ENCODE assay signal across 8 cellular contexts in the genomic region with DNA sequence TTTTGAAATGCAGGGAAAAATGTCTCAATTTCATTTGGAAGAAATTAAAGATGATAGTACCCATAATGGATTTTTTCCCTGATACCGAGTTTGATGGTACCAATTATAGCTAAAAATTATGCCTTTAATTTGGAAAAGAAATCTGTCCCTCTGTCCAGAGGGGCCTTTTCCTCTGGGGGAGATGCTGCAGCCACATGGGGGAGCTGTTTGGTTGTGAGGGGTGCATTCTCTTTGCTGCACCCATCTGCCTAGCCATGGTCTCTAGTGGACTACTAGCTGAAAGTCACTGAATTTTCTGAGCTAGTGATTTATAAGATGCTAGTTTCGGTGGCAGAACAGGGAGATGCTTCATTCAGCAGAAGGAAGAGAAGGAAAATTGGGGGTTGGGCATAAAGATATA. TPM values are rescaled to one million over a fixed set of nuclear protein-coding genes. Genes with fewer than 3 reads are reported as not detected.
DNase-seq lines count a peak whose midpoint lies in the region; ATAC-seq and TF ChIP-seq lines count a peak whose summit lies in the region.

No MANE protein-coding gene starts in this region.

- no peak overlapping the region for H3K9ac ChIP-seq in MM.1S (ENCODE audit: low read length)

- peaks cover 32% of the 10 kb centered on the region for H3K79me2 ChIP-seq in MM.1S (ENCODE audit: low read length)

- H3K4me3 ChIP-seq in MM.1S (ENCODE audit: low read length) (no peak overlapping the region), body of pancreas (no peak overlapping the region)
- no peak overlapping the region for H3K4me3 ChIP-seq in naive thymus-derived CD4-positive, alpha-beta T cell (ENCODE audit: low read length)

- H2AFZ ChIP-seq in MM.1S (ENCODE audit: low read length) = no peak overlapping the region

- H3K27me3 Mint-ChIP-seq in naive thymus-derived CD4-positive, alpha-beta T cell = no peaks in the 10 kb centered on the region

- H3K9me3 ChIP-seq in MM.1S (replicated peaks; ENCODE audit: insufficient read depth, low read length) = no peaks in the 10 kb centered on the region
- no peaks in the 10 kb centered on the region for H3K9me3 ChIP-seq in body of pancreas
- no peaks in the 10 kb centered on the region for H3K9me3 ChIP-seq in naive thymus-derived CD4-positive, alpha-beta T cell (ENCODE audit: control insufficient read depth in 2 of 3, low read length in 3 of 3)

- H3K9me3 Mint-ChIP-seq in naive thymus-derived CD4-positive, alpha-beta T cell = no peaks in the 10 kb centered on the region

- peaks cover 26% of the 10 kb centered on the region for H3K4me1 ChIP-seq in MM.1S (ENCODE audit: low read length)
- peaks cover 44% of the 10 kb centered on the region for H3K4me1 ChIP-seq in body of pancreas
- no peaks in the 10 kb centered on the region for H3K4me1 ChIP-seq in naive thymus-derived CD4-positive, alpha-beta T cell (ENCODE audit: control insufficient read depth in 2 of 2, insufficient read depth in 2 of 2, low read length in 2 of 2)

- H4K20me1 ChIP-seq in MM.1S (ENCODE audit: insufficient read depth, low read length) = no peaks in the 10 kb centered on the region

- peaks cover 23% of the 10 kb centered on the region for H3F3A ChIP-seq in MM.1S (ENCODE audit: insufficient read depth, low read length)

- H3K27me3 ChIP-seq in MM.1S (replicated peaks; ENCODE audit: insufficient read depth, low read length) = no peaks in the 10 kb centered on the region
- no peaks in the 10 kb centered on the region for H3K27me3 ChIP-seq in body of pancreas
- H3K27me3 ChIP-seq in naive thymus-derived CD4-positive, alpha-beta T cell (ENCODE audit: control insufficient read depth in 2 of 2, insufficient read depth in 2 of 2, low read length in 2 of 2) = no peaks in the 10 kb centered on the region

- no peak overlapping the region for H3K4me3 Mint-ChIP-seq in naive thymus-derived CD4-positive, alpha-beta T cell

- no peaks in the 10 kb centered on the region for H3K9me2 ChIP-seq in MM.1S (replicated peaks; ENCODE audit: insufficient read depth, low read length)

- H3K36me3 Mint-ChIP-seq in naive thymus-derived CD4-positive, alpha-beta T cell = peaks cover 7 to 30% (median 22%) of the 10 kb centered on the region in 5 donors

- TF ChIP-seq POLR2A in body of pancreas (IDR thresholded peaks at IDR 0.05) = no peak

- POLR2A ChIA-PET in naive thymus-derived CD4-positive, alpha-beta T cell (lab: Charles Lee) = interaction anchor here (0.6 to 2.1 kb wide), 3 partner anchors 10 to 818 kb away, joined by 3 to 10 read pairs (median 4); a partner anchor contains a TSS
- POLR2A ChIA-PET in HEK293T (lab: Yijun Ruan, JAX) = interaction anchor here (1.5 kb wide), 1 partner anchor 9 kb away, joined by 8 read pairs; a partner anchor contains a TSS

- intact Hi-C loops in body of pancreas (cut with DNase I) = no loop called here
- intact Hi-C loops in naive thymus-derived CD4-positive, alpha-beta T cell (cut with micrococcal nuclease) = no loop called here

- CTCF ChIA-PET in naive thymus-derived CD4-positive, alpha-beta T cell (lab: Charles Lee) = interaction anchor here (0.6 to 1.6 kb wide), 4 partner anchors 10 to 102 kb away, joined by 3 to 6 read pairs (median 3); a partner anchor contains a TSS
- CTCF ChIA-PET in HEK293T (lab: Yijun Ruan, JAX) = interaction anchor here (0.7 to 2.0 kb wide), 5 partner anchors 9 to 148 kb away, joined by 3 to 6 read pairs (median 4); no protein-coding TSS in a partner anchor

- no peak for ATAC-seq in body of pancreas
- peak; percentile 57 for ATAC-seq in naive thymus-derived CD4-positive, alpha-beta T cell
- ATAC-seq in HG03025 (IDR thresholded peaks at IDR 0.05; ENCODE audit: low FRiP score, unreplicated experiment) = no peak

- H3K4me2 ChIP-seq in MM.1S (ENCODE audit: low read depth, low read length) = no peak overlapping the region

- peaks cover 5% of the 10 kb centered on the region; the same call in 1 of the 2 replicates for H3K36me3 ChIP-seq in MM.1S (replicated peaks; ENCODE audit: insufficient read depth, low read length)
- H3K36me3 ChIP-seq in body of pancreas (replicated peaks in 1 of 2; ENCODE audit: insufficient read depth in 1 of 2, low read depth in 2 of 2) = peaks cover 0 to 23% of the 10 kb centered on the region in 2 donors
- H3K36me3 ChIP-seq in naive thymus-derived CD4-positive, alpha-beta T cell (ENCODE audit: control insufficient read depth in 2 of 3, insufficient read depth in 3 of 3, low read length in 3 of 3) = peaks cover 5 to 45% (median 10%) of the 10 kb centered on the region in 3 experiments

- H3K27ac Mint-ChIP-seq in naive thymus-derived CD4-positive, alpha-beta T cell = peak overlapping the region in 2 of 9 donors; percentile 43

- DNase-seq in G401 (ENCODE audit: low spot score) (peak; percentile 14), MM.1S (no peak), body of pancreas (peak in 2 of 4 donors; percentile 38 to 49), inferior parietal cortex (ENCODE audit: extremely low spot score) (no peak), KG1 (lab: John Stamatoyannopoulos, UW) (no peak), HEK293T (ENCODE audit: extremely low spot score) (no peak)
- DNase-seq in naive thymus-derived CD4-positive, alpha-beta T cell = peak in 2 of 9 donors; percentile 5 to 46

- 87 to 94% methylated on average over 2 of the region's 2 CpGs for WGBS in body of pancreas, 2 donors

- in situ Hi-C loops in G401 (cut with HindIII; ENCODE audit: low sequenced_read_pairs) = no loop called here

- peaks cover 2 to 17% (median 5%) of the 10 kb centered on the region in 7 donors for H3K4me1 Mint-ChIP-seq in naive thymus-derived CD4-positive, alpha-beta T cell

- peak; percentile 80 for TF ChIP-seq CTCF in MM.1S (IDR thresholded peaks at IDR 0.05; ENCODE audit: low read length)
- peak in 6 of 7 experiments; percentile 22 to 44 (median 27) for TF ChIP-seq CTCF in body of pancreas (IDR thresholded peaks at IDR 0.05)

- H3K27ac ChIP-seq in MM.1S (ENCODE audit: low read length) (no peak overlapping the region), body of pancreas (no peak overlapping the region)
- H3K27ac ChIP-seq in naive thymus-derived CD4-positive, alpha-beta T cell (ENCODE audit: low read depth, low read length) = no peak overlapping the region

TF ChIP-seq in HEK293T, 16 proteins besides CTCF, POLR2A, EP300 and RAD21:
- TF ChIP-seq LEF1 (IDR thresholded peaks at IDR 0.05; ENCODE audit: borderline replicate concordance) (no peak), FOXA1 (IDR thresholded peaks at IDR 0.05) (no peak), FOXM1 (IDR thresholded peaks at IDR 0.05; ENCODE audit: borderline replicate concordance) (no peak), L3MBTL2 (conservative IDR thresholded peaks at IDR 0.05) (no peak), NFRKB (IDR thresholded peaks at IDR 0.05) (no peak), BHLHE40 (IDR thresholded peaks at IDR 0.05; ENCODE audit: borderline replicate concordance) (no peak), SP1 (IDR thresholded peaks at IDR 0.05) (no peak), FOXK2 (IDR thresholded peaks at IDR 0.05) (no peak), TARDBP (IDR thresholded peaks at IDR 0.05) (no peak), ARNT (IDR thresholded peaks at IDR 0.05) (no peak), SUZ12 (IDR thresholded peaks at IDR 0.05) (no peak), ELF4 (IDR thresholded peaks at IDR 0.05) (no peak), ZNF384 (IDR thresholded peaks at IDR 0.05) (no peak), HDGF (IDR thresholded peaks at IDR 0.05; ENCODE audit: borderline replicate concordance) (no peak), CTBP1 (IDR thresholded peaks at IDR 0.05; ENCODE audit: borderline replicate concordance) (no peak)
- TF ChIP-seq, protein P1, sequence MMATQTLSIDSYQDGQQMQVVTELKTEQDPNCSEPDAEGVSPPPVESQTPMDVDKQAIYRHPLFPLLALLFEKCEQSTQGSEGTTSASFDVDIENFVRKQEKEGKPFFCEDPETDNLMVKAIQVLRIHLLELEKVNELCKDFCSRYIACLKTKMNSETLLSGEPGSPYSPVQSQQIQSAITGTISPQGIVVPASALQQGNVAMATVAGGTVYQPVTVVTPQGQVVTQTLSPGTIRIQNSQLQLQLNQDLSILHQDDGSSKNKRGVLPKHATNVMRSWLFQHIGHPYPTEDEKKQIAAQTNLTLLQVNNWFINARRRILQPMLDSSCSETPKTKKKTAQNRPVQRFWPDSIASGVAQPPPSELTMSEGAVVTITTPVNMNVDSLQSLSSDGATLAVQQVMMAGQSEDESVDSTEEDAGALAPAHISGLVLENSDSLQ (IDR thresholded peaks at IDR 0.05) = no peak

RNA-seq across cellular contexts. Expression of a gene that starts 9.6 kb away (rescaled TPM):
- 84.4 and 164 TPM in 2 replicates for total RNA-seq in G401 (2014; rRNA removed; shearing (Covaris generic))
- total RNA-seq in body of pancreas = 100 to 1,000 TPM in 1 of 2 donors, 10 to 100 TPM in 1; 86.6 to 104 TPM
- 100 to 1,000 TPM in 1 of 5 experiments, 10 to 100 TPM in 4; 50.4 to 165 (median 54.6) TPM for total RNA-seq in naive thymus-derived CD4-positive, alpha-beta T cell
- 100 to 1,000 TPM; 257 to 292 TPM for polyA plus RNA-seq in naive thymus-derived CD4-positive, alpha-beta T cell

RNA-seq across cellular contexts. Expression of a gene that starts 10.0 kb away (rescaled TPM):
- total RNA-seq in G401 (2014; rRNA removed; shearing (Covaris generic)) = 24.3 and 34.5 TPM in 2 replicates
- total RNA-seq in body of pancreas = 10 to 100 TPM; 52.1 to 58.6 TPM
- total RNA-seq in naive thymus-derived CD4-positive, alpha-beta T cell = 10 to 100 TPM; 13.9 to 33.7 (median 25.2) TPM
- polyA plus RNA-seq in naive thymus-derived CD4-positive, alpha-beta T cell = 10 to 100 TPM; 20.1 to 28.4 TPM
